ENCODE assay signal across 8 cellular contexts in the genomic region with DNA sequence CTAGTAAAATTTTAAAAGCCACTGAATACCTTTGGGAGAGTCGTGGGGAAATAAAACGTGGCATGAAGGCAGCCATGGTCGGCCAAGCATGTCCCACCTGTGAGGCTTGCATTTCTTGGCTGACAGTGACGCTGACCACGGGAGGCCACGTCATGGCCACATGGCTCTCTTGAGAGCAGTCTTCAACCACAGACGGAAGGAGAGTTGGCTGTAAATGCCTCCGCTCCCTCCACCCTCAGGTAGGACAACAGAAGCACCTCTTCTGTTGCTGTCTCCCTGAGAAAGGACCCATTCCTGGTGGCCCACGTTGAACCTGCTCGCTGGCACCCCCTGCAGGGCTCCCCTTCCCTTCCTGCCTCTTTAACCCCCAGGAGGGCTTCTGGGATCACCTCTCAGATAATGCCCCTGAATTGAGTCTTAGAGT. TPM values are rescaled to one million over a fixed set of nuclear protein-coding genes. Genes with fewer than 3 reads are reported as not detected.
DNase-seq lines count a peak whose midpoint lies in the region; ATAC-seq and TF ChIP-seq lines count a peak whose summit lies in the region.

No MANE protein-coding gene starts in this region.

- H3K27me3 Mint-ChIP-seq in stimulated activated naive CD8-positive, alpha-beta T cell treated with anti-CD3 and anti-CD28 coated beads, Interleukin-15, amount 100 ng/mL, for 72 hours: peaks cover 27% of the 10 kb centered on the region

- no peaks in the 10 kb centered on the region for H3K9me3 ChIP-seq in PC-3 (ENCODE audit: low read length)
- no peaks in the 10 kb centered on the region for H3K9me3 ChIP-seq in effector memory CD4-positive, alpha-beta T cell (ENCODE audit: control insufficient read depth, low read length)

- H4K20me1 ChIP-seq in PC-3 (ENCODE audit: low read length): no peaks in the 10 kb centered on the region

- H3F3A ChIP-seq in PC-3 (ENCODE audit: low read length, unreplicated experiment): no peaks in the 10 kb centered on the region

- TF ChIP-seq CTCF in PC-3 (conservative IDR thresholded peaks at IDR 0.05; ENCODE audit: low read depth, low read length) (peak; percentile 62), fibroblast of villous mesenchyme (IDR thresholded peaks at IDR 0.05; ENCODE audit: insufficient read depth, low read depth, low read length) (peak; percentile 53)

- H3K79me2 ChIP-seq in PC-3 (ENCODE audit: low read length): no peaks in the 10 kb centered on the region

- no peak overlapping the region for H2AFZ ChIP-seq in PC-3 (ENCODE audit: low read length)

- H3K27ac Mint-ChIP-seq in stimulated activated naive CD8-positive, alpha-beta T cell treated with anti-CD3 and anti-CD28 coated beads, Interleukin-15, amount 100 ng/mL, for 72 hours: no peak overlapping the region

- POLR2A ChIA-PET in HEK293T (lab: Yijun Ruan, JAX) (no interaction called here), PC-3 (lab: Charles Lee; ENCODE audit: unreplicated experiment) (no interaction called here)

- H3K4me3 ChIP-seq in PC-3 (ENCODE audit: low read length) (no peak overlapping the region), fibroblast of villous mesenchyme (ENCODE audit: low read depth, low read length) (no peak overlapping the region)
- H3K4me3 ChIP-seq in effector memory CD4-positive, alpha-beta T cell (ENCODE audit: insufficient read depth, low read depth, low read length, poor library complexity, severe bottlenecking): no peak overlapping the region

- no peak overlapping the region for H3K9ac ChIP-seq in PC-3 (ENCODE audit: low read length)

- H3K4me1 ChIP-seq in PC-3 (ENCODE audit: insufficient read depth, low read length): no peaks in the 10 kb centered on the region
- H3K4me1 ChIP-seq in effector memory CD4-positive, alpha-beta T cell (ENCODE audit: control insufficient read depth, insufficient read depth, low read length, poor library complexity, severe bottlenecking): no peaks in the 10 kb centered on the region

- H3K9me2 ChIP-seq in PC-3 (replicated peaks; ENCODE audit: low read length): no peaks in the 10 kb centered on the region

- H3K9me3 Mint-ChIP-seq in stimulated activated naive CD8-positive, alpha-beta T cell treated with anti-CD3 and anti-CD28 coated beads, Interleukin-15, amount 100 ng/mL, for 72 hours: no peaks in the 10 kb centered on the region

- peaks cover 10% of the 10 kb centered on the region for H3K4me1 Mint-ChIP-seq in stimulated activated naive CD8-positive, alpha-beta T cell treated with anti-CD3 and anti-CD28 coated beads, Interleukin-15, amount 100 ng/mL, for 72 hours

- no peak overlapping the region for H3K4me2 ChIP-seq in PC-3 (ENCODE audit: low read length)

- DNase-seq in activated CD4-positive, alpha-beta T cell treated with anti-CD3 and anti-CD28 coated beads for 48 hours: peak; percentile 61
- DNase-seq in activated CD4-positive, alpha-beta T cell treated with anti-CD3 and anti-CD28 coated beads, Interleukin-2, amount 50 U/mL, for 4 hours: no peak
- DNase-seq in HEK293T (ENCODE audit: extremely low spot score) (peak; percentile 55), PC-3 (peak; percentile 41), fibroblast of villous mesenchyme (ENCODE audit: low read depth) (no peak)
- peak in 1 of 2 donors; percentile 28 for DNase-seq in stimulated activated naive CD8-positive, alpha-beta T cell treated with anti-CD3 and anti-CD28 coated beads, Interleukin-15, amount 100 ng/mL, for 72 hours
- DNase-seq in effector memory CD4-positive, alpha-beta T cell: no peak

- ATAC-seq in PC-3 (no peak), HG03095 (IDR thresholded peaks at IDR 0.05; ENCODE audit: unreplicated experiment) (no peak)
- ATAC-seq in stimulated activated naive CD8-positive, alpha-beta T cell treated with anti-CD3 and anti-CD28 coated beads, Interleukin-15, amount 100 ng/mL, for 72 hours: peak; percentile 37

- H3K27ac ChIP-seq in PC-3 (ENCODE audit: low read length): no peak overlapping the region
- H3K27ac ChIP-seq in effector memory CD4-positive, alpha-beta T cell (ENCODE audit: insufficient read depth, low read length, poor library complexity, severe bottlenecking): no peak overlapping the region

- H3K4me3 Mint-ChIP-seq in stimulated activated naive CD8-positive, alpha-beta T cell treated with anti-CD3 and anti-CD28 coated beads, Interleukin-15, amount 100 ng/mL, for 72 hours: no peak overlapping the region

- CTCF ChIA-PET in HEK293T (lab: Yijun Ruan, JAX) (no interaction called here), PC-3 (lab: Charles Lee) (no interaction called here)

- BruUV-seq in PC-3 (replicated peaks; lab: Mats Ljungman, UMichigan): no TSS peak

- intact Hi-C loops in PC-3 (cut with micrococcal nuclease): no loop called here

- no peaks in the 10 kb centered on the region for H3K36me3 ChIP-seq in PC-3 (ENCODE audit: low read depth, low read length)
- H3K36me3 ChIP-seq in effector memory CD4-positive, alpha-beta T cell (ENCODE audit: control insufficient read depth, insufficient read depth, low read length): no peaks in the 10 kb centered on the region

- H3K27me3 ChIP-seq in PC-3 (ENCODE audit: low read length): no peaks in the 10 kb centered on the region
- no peaks in the 10 kb centered on the region for H3K27me3 ChIP-seq in effector memory CD4-positive, alpha-beta T cell (replicated peaks; ENCODE audit: control insufficient read depth, insufficient read depth, low read length, poor library complexity, severe bottlenecking)

TF ChIP-seq in HEK293T, 16 proteins besides CTCF, POLR2A, EP300 and RAD21:
- TF ChIP-seq FOXM1 (IDR thresholded peaks at IDR 0.05; ENCODE audit: borderline replicate concordance) (no peak), CTBP1 (IDR thresholded peaks at IDR 0.05; ENCODE audit: borderline replicate concordance) (no peak), LEF1 (IDR thresholded peaks at IDR 0.05; ENCODE audit: borderline replicate concordance) (no peak), NFRKB (IDR thresholded peaks at IDR 0.05) (no peak), HDGF (IDR thresholded peaks at IDR 0.05; ENCODE audit: borderline replicate concordance) (no peak), ELF4 (IDR thresholded peaks at IDR 0.05) (no peak), SUZ12 (IDR thresholded peaks at IDR 0.05) (no peak), L3MBTL2 (conservative IDR thresholded peaks at IDR 0.05) (no peak), FOXK2 (IDR thresholded peaks at IDR 0.05) (no peak), ZNF384 (IDR thresholded peaks at IDR 0.05) (no peak), BHLHE40 (IDR thresholded peaks at IDR 0.05; ENCODE audit: borderline replicate concordance) (no peak)
- TF ChIP-seq, protein P1, sequence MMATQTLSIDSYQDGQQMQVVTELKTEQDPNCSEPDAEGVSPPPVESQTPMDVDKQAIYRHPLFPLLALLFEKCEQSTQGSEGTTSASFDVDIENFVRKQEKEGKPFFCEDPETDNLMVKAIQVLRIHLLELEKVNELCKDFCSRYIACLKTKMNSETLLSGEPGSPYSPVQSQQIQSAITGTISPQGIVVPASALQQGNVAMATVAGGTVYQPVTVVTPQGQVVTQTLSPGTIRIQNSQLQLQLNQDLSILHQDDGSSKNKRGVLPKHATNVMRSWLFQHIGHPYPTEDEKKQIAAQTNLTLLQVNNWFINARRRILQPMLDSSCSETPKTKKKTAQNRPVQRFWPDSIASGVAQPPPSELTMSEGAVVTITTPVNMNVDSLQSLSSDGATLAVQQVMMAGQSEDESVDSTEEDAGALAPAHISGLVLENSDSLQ (IDR thresholded peaks at IDR 0.05): no peak

RNA-seq across cellular contexts. Expression of a gene that starts 10.6 kb away (rescaled TPM):
- total RNA-seq in PC-3 (2014; rRNA removed) (not detected in 2 replicates), fibroblast of villous mesenchyme (under 0.01 TPM in 1 of 2 replicates, not detected in the other)

RNA-seq across cellular contexts. Expression of a gene that starts 11.1 kb away (rescaled TPM):
- total RNA-seq in PC-3 (2014; rRNA removed): 97.5 and 99.9 TPM in 2 replicates
- total RNA-seq in fibroblast of villous mesenchyme: 56.1 and 73.4 TPM in 2 replicates

RNA-seq across cellular contexts. Expression of a gene that starts 22.1 kb away (rescaled TPM):
- 84.3 and 105 TPM in 2 replicates for total RNA-seq in PC-3 (2014; rRNA removed)
- 28.9 and 49.9 TPM in 2 replicates for total RNA-seq in fibroblast of villous mesenchyme

RNA-seq across cellular contexts. Expression of a gene that starts 29.9 kb away (rescaled TPM):
- total RNA-seq in PC-3 (2014; rRNA removed) (19.4 TPM in 2 replicates), fibroblast of villous mesenchyme (25.4 and 48.4 TPM in 2 replicates)

Comparison
In these comparisons a context has a peak if more than half of its experiments do, and no peak if none do; other contexts are left out.
1. DNase-seq: peak in activated CD4-positive, alpha-beta T cell treated with anti-CD3 and anti-CD28 coated beads for 48 hours (single experiment), HEK293T (single experiment) and PC-3 (single experiment); none in activated CD4-positive, alpha-beta T cell treated with anti-CD3 and anti-CD28 coated beads, Interleukin-2, amount 50 U/mL, for 4 hours (0 of 2), fibroblast of villous mesenchyme (single experiment) and effector memory CD4-positive, alpha-beta T cell (0 of 3).